ENCODE assay signal across 13 cellular contexts in genomic region chr6:138959521-138959920, GRCh38.
"Had no signal": no experiment of that assay in that cellular context is flagged by ENCODE, and none has a peak within 500 bp of the region (broad histone marks: within the 10 kb centered on the region; RNA-seq: fewer than 3 reads in every experiment).

No MANE protein-coding gene starts in this region.

- H3K27me3 ChIP-seq: colonic mucosa, hepatocyte, sigmoid colon had no signal

- H3K4me3 ChIP-seq: colonic mucosa, hepatocyte, psoas muscle, sigmoid colon, skin epidermis had no signal

- H3K36me3 ChIP-seq: colonic mucosa, sigmoid colon had no signal

- H2AFZ ChIP-seq: hepatocyte, parathyroid adenoma had no signal

- H3K9ac ChIP-seq: parathyroid adenoma had no signal

- DNase-seq: colonic mucosa; dermis blood vessel endothelial cell; erythroblast; left colon; naive thymus-derived CD4-positive, alpha-beta T cell; nephron progenitor cell; psoas muscle; sigmoid colon; stimulated activated CD4-positive, alpha-beta T cell treated with anti-CD3 and anti-CD28 coated beads, Interleukin-12 subunit alpha, Interleukin-12 subunit beta, amount 100 ng/mL, for 4 hours; stimulated activated naive CD4-positive, alpha-beta T cell treated with Interleukin-2 at 50 U/mL for 16 hours had no signal

- H3K9me3 ChIP-seq: colonic mucosa, psoas muscle, sigmoid colon had no signal

- H3K4me2 ChIP-seq: hepatocyte had no signal

- ATAC-seq: left colon; naive thymus-derived CD4-positive, alpha-beta T cell; psoas muscle had no signal

- H3K27ac ChIP-seq: colonic mucosa, hepatocyte, parathyroid adenoma, psoas muscle, sigmoid colon had no signal
